Comparison of ENCODE assay signal across 19 cellular contexts in the genomic region with DNA sequence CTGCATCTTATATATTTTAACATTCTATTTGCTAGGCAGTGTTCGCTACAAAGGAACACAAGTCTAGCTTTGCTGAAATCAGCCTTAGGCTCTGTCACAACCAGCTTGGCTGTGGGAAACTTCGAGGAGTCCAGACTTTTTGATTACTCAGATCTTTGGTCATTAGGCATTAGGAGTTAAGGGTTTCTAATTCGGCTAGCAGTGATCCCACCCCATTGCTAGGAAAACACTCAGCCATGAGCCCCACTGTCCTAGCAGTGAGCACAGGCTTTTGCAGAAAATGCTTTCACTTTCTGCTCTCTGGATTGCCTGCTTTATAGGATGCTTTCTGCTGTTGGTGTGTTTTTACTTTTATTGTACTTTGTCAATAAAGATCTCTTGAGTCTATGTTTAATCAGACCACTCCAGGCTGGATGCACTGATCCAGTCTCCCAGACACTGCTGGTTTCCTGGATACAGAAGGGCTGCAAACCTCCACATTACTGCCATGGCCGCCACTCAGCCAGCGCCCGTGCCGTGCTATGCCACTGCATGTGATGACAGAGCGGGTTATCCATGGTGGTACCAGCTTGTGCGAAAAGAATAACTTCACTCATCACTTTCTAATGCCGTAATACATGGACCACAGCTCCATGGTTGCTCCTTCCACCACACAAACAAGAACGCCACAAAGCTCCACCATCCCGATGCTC. TPM values are rescaled to one million over a fixed set of nuclear protein-coding genes. Genes with fewer than 3 reads are reported as not detected.
DNase-seq lines count a peak whose midpoint lies in the region; ATAC-seq and TF ChIP-seq lines count a peak whose summit lies in the region.
"Had no signal": no experiment of that assay in that cellular context is flagged by ENCODE, and none has a peak within 500 bp of the region (broad histone marks: within the 10 kb centered on the region; RNA-seq: fewer than 3 reads in every experiment).

No MANE protein-coding gene starts in this region.

- H4K20me1 ChIP-seq in GM23338 (replicated peaks; ENCODE audit: insufficient read depth): no peaks in the 10 kb centered on the region
- H4K20me1 ChIP-seq: BLaER1 had no signal

- peaks cover 38% of the 10 kb centered on the region for H3K4me1 ChIP-seq in GM23338 (ENCODE audit: insufficient read depth)
- no peaks in the 10 kb centered on the region for H3K4me1 ChIP-seq in thyroid gland
- H3K4me1 ChIP-seq: BLaER1, heart left ventricle had no signal

- no peak for DNase-seq in GM23338 (ENCODE audit: low spot score)
- DNase-seq in globus pallidus (ENCODE audit: low spot score): peak; percentile 74
- peak in 37 of 56 donors; percentile 13 to 82 (median 42) for DNase-seq in nucleus accumbens (lab: John Stamatoyannopoulos, UW)
- DNase-seq in activated CD8-positive, alpha-beta memory T cell treated with anti-CD3 and anti-CD28 coated beads, Interleukin-2, amount 50 U/mL, for 4 hours: no peak
- no peak for DNase-seq in thyroid gland
- DNase-seq: activated CD4-positive, alpha-beta T cell treated with anti-CD3 and anti-CD28 coated beads, Interleukin-2, amount 50 U/mL, for 4 hours; activated T-cell treated with anti-CD3 and anti-CD28 coated beads, Interleukin-2, amount 50 U/mL, for 4 hours; cerebellar nuclear complex; DMS153; heart left ventricle; naive B cell; NCI-H1694 treated with DMSO at 0.1 percent for 48 hours; NCI-H524 treated with DMSO at 0.1 percent for 48 hours had no signal

- peak overlapping the region; percentile 68 for H3K27ac Mint-ChIP-seq in GM23338
- H3K27ac Mint-ChIP-seq: naive B cell had no signal

- H3K27me3 ChIP-seq in GM23338 (ENCODE audit: insufficient read depth) (no peaks in the 10 kb centered on the region), thyroid gland (no peaks in the 10 kb centered on the region)
- H3K27me3 ChIP-seq: BLaER1, heart left ventricle had no signal

- no peaks in the 10 kb centered on the region for H3K27me3 Mint-ChIP-seq in GM23338 (ENCODE audit: insufficient read depth, low read depth, poor library complexity)

- H3K4me2 ChIP-seq in GM23338: peak overlapping the region; percentile 16
- H3K4me2 ChIP-seq: BLaER1 had no signal

- H3K36me3 ChIP-seq in GM23338 (ENCODE audit: insufficient read depth) (no peaks in the 10 kb centered on the region), thyroid gland (no peaks in the 10 kb centered on the region)
- H3K36me3 ChIP-seq: BLaER1, heart left ventricle had no signal

- TF ChIP-seq CTCF in GM23338 (conservative IDR thresholded peaks at IDR 0.05; ENCODE audit: low read depth in 2 of 2) (no peak), thyroid gland (IDR thresholded peaks at IDR 0.05) (no peak)

- no peaks in the 10 kb centered on the region for H3K79me2 ChIP-seq in GM23338 (replicated peaks; ENCODE audit: insufficient read depth)

- no peaks in the 10 kb centered on the region for H3K9me3 ChIP-seq in thyroid gland
- H3K9me3 ChIP-seq: BLaER1, heart left ventricle had no signal

- H3K4me1 Mint-ChIP-seq in GM23338: peaks cover 41% of the 10 kb centered on the region
- H3K4me1 Mint-ChIP-seq: naive B cell had no signal

- peak; percentile 32 for ATAC-seq in GM23338
- no peak for ATAC-seq in HG02973 (IDR thresholded peaks at IDR 0.05; ENCODE audit: unreplicated experiment)
- ATAC-seq in GM21423 (IDR thresholded peaks at IDR 0.05; ENCODE audit: unreplicated experiment): no peak
- ATAC-seq: activated T-cell treated with anti-CD3 and anti-CD28 coated beads, Interleukin-2, amount 50 U/mL, for 4 hours; heart left ventricle; left lobe of liver had no signal

- intact Hi-C loops in thyroid gland (cut with DNase I): no loop called here

- peak overlapping the region; percentile 37 for H3K4me3 Mint-ChIP-seq in GM23338
- H3K4me3 Mint-ChIP-seq: activated T-cell treated with anti-CD3 and anti-CD28 coated beads, Interleukin-2, amount 50 U/mL, for 4 hours; naive B cell had no signal

- peak overlapping the region; percentile 14; the same call in 1 of the 2 replicates for H3K4me3 ChIP-seq in GM23338
- no peak overlapping the region for H3K4me3 ChIP-seq in thyroid gland (replicated peaks in 1 of 3)
- H3K4me3 ChIP-seq: BLaER1, heart left ventricle had no signal

- H2AFZ ChIP-seq in GM23338: peak overlapping the region; percentile 81

- no peak for TF ChIP-seq POLR2A in thyroid gland (IDR thresholded peaks at IDR 0.05)

- H3K27ac ChIP-seq in GM23338 (ENCODE audit: low read depth) (peak overlapping the region; percentile 12; the same call in 1 of the 2 replicates), angular gyrus (ENCODE audit: low read depth, low read length) (peak overlapping the region; percentile 85), thyroid gland (no peak overlapping the region)
- H3K27ac ChIP-seq: BLaER1, epithelial cell of prostate, heart left ventricle had no signal

- 0 out of 2 replicates have a peak, but pooled peaks cover 5% of the 10 kb centered on the region for H3K9me2 ChIP-seq in GM23338 (ENCODE audit: insufficient read depth)

- H3K36me3 Mint-ChIP-seq in GM23338 (ENCODE audit: low read depth): no peaks in the 10 kb centered on the region
- H3K36me3 Mint-ChIP-seq: naive B cell had no signal

- no peaks in the 10 kb centered on the region for H3F3A ChIP-seq in GM23338 (replicated peaks; ENCODE audit: low read depth)

- no peaks in the 10 kb centered on the region for H3K9me3 Mint-ChIP-seq in GM23338
- H3K9me3 Mint-ChIP-seq: activated T-cell treated with anti-CD3 and anti-CD28 coated beads, Interleukin-2, amount 50 U/mL, for 4 hours; naive B cell had no signal

- WGBS in thyroid gland, 2 donors: 87% methylated on average over 12 of the region's 12 CpGs

TF ChIP-seq in GM23338, 12 proteins besides CTCF, POLR2A, EP300 and RAD21 (continues in another document):
- TF ChIP-seq NANOG (IDR thresholded peaks at IDR 0.05; ENCODE audit: borderline replicate concordance) (no peak), ZNF331 (CRISPR knock-in tag; IDR thresholded peaks at IDR 0.05; ENCODE audit: low read depth) (no peak), CREB1 (CRISPR knock-in tag; IDR thresholded peaks at IDR 0.05; ENCODE audit: low read depth) (no peak), POLR2AphosphoS5 (IDR thresholded peaks at IDR 0.05; ENCODE audit: low read depth) (no peak), STAT1 (IDR thresholded peaks at IDR 0.05; ENCODE audit: unreplicated experiment) (no peak), EZH2phosphoT487 (IDR thresholded peaks at IDR 0.05; ENCODE audit: unreplicated experiment) (no peak), JUNB (IDR thresholded peaks at IDR 0.05; ENCODE audit: unreplicated experiment) (no peak), ZNF114 (CRISPR knock-in tag; IDR thresholded peaks at IDR 0.05) (no peak), EZH2 (IDR thresholded peaks at IDR 0.05; ENCODE audit: low read depth, unreplicated experiment) (no peak)
- TF ChIP-seq, protein P1, sequence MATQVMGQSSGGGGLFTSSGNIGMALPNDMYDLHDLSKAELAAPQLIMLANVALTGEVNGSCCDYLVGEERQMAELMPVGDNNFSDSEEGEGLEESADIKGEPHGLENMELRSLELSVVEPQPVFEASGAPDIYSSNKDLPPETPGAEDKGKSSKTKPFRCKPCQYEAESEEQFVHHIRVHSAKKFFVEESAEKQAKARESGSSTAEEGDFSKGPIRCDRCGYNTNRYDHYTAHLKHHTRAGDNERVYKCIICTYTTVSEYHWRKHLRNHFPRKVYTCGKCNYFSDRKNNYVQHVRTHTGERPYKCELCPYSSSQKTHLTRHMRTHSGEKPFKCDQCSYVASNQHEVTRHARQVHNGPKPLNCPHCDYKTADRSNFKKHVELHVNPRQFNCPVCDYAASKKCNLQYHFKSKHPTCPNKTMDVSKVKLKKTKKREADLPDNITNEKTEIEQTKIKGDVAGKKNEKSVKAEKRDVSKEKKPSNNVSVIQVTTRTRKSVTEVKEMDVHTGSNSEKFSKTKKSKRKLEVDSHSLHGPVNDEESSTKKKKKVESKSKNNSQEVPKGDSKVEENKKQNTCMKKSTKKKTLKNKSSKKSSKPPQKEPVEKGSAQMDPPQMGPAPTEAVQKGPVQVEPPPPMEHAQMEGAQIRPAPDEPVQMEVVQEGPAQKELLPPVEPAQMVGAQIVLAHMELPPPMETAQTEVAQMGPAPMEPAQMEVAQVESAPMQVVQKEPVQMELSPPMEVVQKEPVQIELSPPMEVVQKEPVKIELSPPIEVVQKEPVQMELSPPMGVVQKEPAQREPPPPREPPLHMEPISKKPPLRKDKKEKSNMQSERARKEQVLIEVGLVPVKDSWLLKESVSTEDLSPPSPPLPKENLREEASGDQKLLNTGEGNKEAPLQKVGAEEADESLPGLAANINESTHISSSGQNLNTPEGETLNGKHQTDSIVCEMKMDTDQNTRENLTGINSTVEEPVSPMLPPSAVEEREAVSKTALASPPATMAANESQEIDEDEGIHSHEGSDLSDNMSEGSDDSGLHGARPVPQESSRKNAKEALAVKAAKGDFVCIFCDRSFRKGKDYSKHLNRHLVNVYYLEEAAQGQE (IDR thresholded peaks at IDR 0.05; ENCODE audit: unreplicated experiment): no peak
- TF ChIP-seq, protein P2, sequence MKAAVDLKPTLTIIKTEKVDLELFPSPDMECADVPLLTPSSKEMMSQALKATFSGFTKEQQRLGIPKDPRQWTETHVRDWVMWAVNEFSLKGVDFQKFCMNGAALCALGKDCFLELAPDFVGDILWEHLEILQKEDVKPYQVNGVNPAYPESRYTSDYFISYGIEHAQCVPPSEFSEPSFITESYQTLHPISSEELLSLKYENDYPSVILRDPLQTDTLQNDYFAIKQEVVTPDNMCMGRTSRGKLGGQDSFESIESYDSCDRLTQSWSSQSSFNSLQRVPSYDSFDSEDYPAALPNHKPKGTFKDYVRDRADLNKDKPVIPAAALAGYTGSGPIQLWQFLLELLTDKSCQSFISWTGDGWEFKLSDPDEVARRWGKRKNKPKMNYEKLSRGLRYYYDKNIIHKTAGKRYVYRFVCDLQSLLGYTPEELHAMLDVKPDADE (IDR thresholded peaks at IDR 0.05): no peak

RNA-seq across cellular contexts. Expression of a gene that starts 41.0 kb away (rescaled TPM):
- 77.0 and 93.8 TPM in 2 replicates for total RNA-seq in GM23338 (2014; rRNA removed; shearing (Covaris generic))
- polyA plus RNA-seq in GM23338 (2016; fragmentation: Nextera tagmentation; extraction: Ambion mirVana): 50.9 and 57.6 TPM in 2 replicates
- 10 to 100 TPM; 17.8 to 24.8 (median 22.4) TPM for total RNA-seq in thyroid gland

Comparison
In these comparisons a context has a peak if more than half of its experiments do, and no peak if none do; other contexts are left out.
1. DNase-seq: peak in globus pallidus (single experiment) and nucleus accumbens (37 of 56); none in GM23338 (single experiment), activated CD8-positive, alpha-beta memory T cell treated with anti-CD3 and anti-CD28 coated beads, Interleukin-2, amount 50 U/mL, for 4 hours (single experiment) and thyroid gland (0 of 2).
2. H3K27ac ChIP-seq: peak in GM23338 (single experiment) and angular gyrus (single experiment); none in thyroid gland (0 of 3).